In genomic region chr16:1984347-1985225, GRCh38 we compare ENCODE assay signal across 8 cellular contexts. TPM values are rescaled to one million over a fixed set of nuclear protein-coding genes. Genes with fewer than 3 reads are reported as not detected.
A peak's percentile ranks its signal among the peaks of the same experiment; 100 is the strongest.
DNase-seq lines count a peak whose midpoint lies in the region; ATAC-seq and TF ChIP-seq lines count a peak whose summit lies in the region.

No MANE protein-coding gene starts in this region.

- peaks cover 36% of the 10 kb centered on the region for H3K27me3 Mint-ChIP-seq in activated CD4-positive, alpha-beta memory T cell treated with anti-CD3 and anti-CD28 coated beads for 36 hours

- peaks cover 58% of the 10 kb centered on the region for H3K27me3 ChIP-seq in left ventricle myocardium inferior (ENCODE audit: low read depth)
- H3K27me3 ChIP-seq in skeletal muscle satellite cell (ENCODE audit: control insufficient read depth, insufficient read depth, low read length) = peaks cover 42% of the 10 kb centered on the region

- peaks cover 21% of the 10 kb centered on the region for H3K36me3 ChIP-seq in left ventricle myocardium inferior
- H3K36me3 ChIP-seq in skeletal muscle satellite cell (ENCODE audit: insufficient read depth, low read length) = peaks cover 14% of the 10 kb centered on the region

- peaks cover 15% of the 10 kb centered on the region for H3K4me1 Mint-ChIP-seq in activated CD4-positive, alpha-beta memory T cell treated with anti-CD3 and anti-CD28 coated beads for 36 hours (ENCODE audit: low read depth)

- H3K4me3 Mint-ChIP-seq in activated CD4-positive, alpha-beta memory T cell treated with anti-CD3 and anti-CD28 coated beads for 36 hours = peak overlapping the region; percentile 81

- POLR2A ChIA-PET in activated CD4-positive, alpha-beta memory T cell treated with anti-CD3 and anti-CD28 coated beads for 36 hours (lab: Charles Lee) = interaction anchor here (1.6 to 3.6 kb wide), 3 partner anchors 20 to 23 kb away, joined by 5 to 22 read pairs (median 8); partner anchors contain the start of gene RPS2

- H3K27ac Mint-ChIP-seq in activated CD4-positive, alpha-beta memory T cell treated with anti-CD3 and anti-CD28 coated beads for 36 hours = peak overlapping the region; percentile 58

- peaks cover 4% of the 10 kb centered on the region for H3K36me3 Mint-ChIP-seq in activated CD4-positive, alpha-beta memory T cell treated with anti-CD3 and anti-CD28 coated beads for 36 hours

- H3K4me2 ChIP-seq in skeletal muscle satellite cell (ENCODE audit: low read length) = peak overlapping the region; percentile 96

- DNase-seq in GM12864 (ENCODE audit: low read depth) (no peak), left ventricle myocardium inferior (no peak), NCI-H1092 treated with DMSO at 0.1 percent for 48 hours (lab: John Stamatoyannopoulos, UW) (no peak), epidermal melanocyte (ENCODE audit: insufficient read length, low spot score) (no peak)
- DNase-seq in activated CD4-positive, alpha-beta memory T cell treated with anti-CD3 and anti-CD28 coated beads for 36 hours = no peak
- no peak for DNase-seq in activated CD4-positive, alpha-beta T cell treated with anti-CD3 and anti-CD28 coated beads, Interleukin-2, amount 50 U/mL, for 4 hours

- intact Hi-C loops in activated CD4-positive, alpha-beta memory T cell treated with anti-CD3 and anti-CD28 coated beads for 36 hours (cut with micrococcal nuclease) = loop anchor here (1.0 kb wide), 1 partner anchor 8 kb away; no protein-coding TSS in a partner anchor
- intact Hi-C loops in left ventricle myocardium inferior (cut with micrococcal nuclease) = no loop called here

- H3K9ac ChIP-seq in skeletal muscle satellite cell (ENCODE audit: low read depth, low read length) = peak overlapping the region; percentile 85

- H3K9me3 ChIP-seq in left ventricle myocardium inferior (replicated peaks) = no peaks in the 10 kb centered on the region
- H3K9me3 ChIP-seq in skeletal muscle satellite cell (replicated peaks; ENCODE audit: low read length) = no peaks in the 10 kb centered on the region

- CTCF ChIA-PET in activated CD4-positive, alpha-beta memory T cell treated with anti-CD3 and anti-CD28 coated beads for 36 hours (lab: Charles Lee) = interaction anchor here (0.6 to 2.4 kb wide), 3 partner anchors 19 to 24 kb away, joined by 3 to 15 read pairs (median 3); partner anchors contain the start of gene RPS2

- peak; percentile 14 for ATAC-seq in HG02759 (IDR thresholded peaks at IDR 0.05; ENCODE audit: unreplicated experiment)

- no peak for TF ChIP-seq CTCF in GM12864 (IDR thresholded peaks at IDR 0.05; ENCODE audit: low read depth, low read length, missing control alignments)
- no peak for TF ChIP-seq CTCF in left ventricle myocardium inferior (IDR thresholded peaks at IDR 0.05; ENCODE audit: borderline replicate concordance)

- H3K4me3 ChIP-seq in GM12864 (ENCODE audit: low read depth, low read length) = peak overlapping the region; percentile 66
- H3K4me3 ChIP-seq in left ventricle myocardium inferior = peak overlapping the region; percentile 88
- H3K4me3 ChIP-seq in skeletal muscle satellite cell (ENCODE audit: low read length) = peak overlapping the region; percentile 87

- H3K9me3 Mint-ChIP-seq in activated CD4-positive, alpha-beta memory T cell treated with anti-CD3 and anti-CD28 coated beads for 36 hours = no peaks in the 10 kb centered on the region

- peak overlapping the region; percentile 88 for H3K27ac ChIP-seq in left ventricle myocardium inferior (replicated peaks)

- peaks cover 45% of the 10 kb centered on the region for H3K4me1 ChIP-seq in left ventricle myocardium inferior
- H3K4me1 ChIP-seq in skeletal muscle satellite cell (ENCODE audit: control insufficient read depth, insufficient read depth, low read length) = peaks cover 22% of the 10 kb centered on the region

RNA-seq across cellular contexts. Expression of gene GFER, which starts 0.6 kb away (rescaled TPM):
- 10 to 100 TPM; 34.4 to 37.5 TPM for total RNA-seq in activated CD4-positive, alpha-beta memory T cell treated with anti-CD3 and anti-CD28 coated beads for 36 hours
- total RNA-seq in left ventricle myocardium inferior = 23.3 TPM
- total RNA-seq in skeletal muscle satellite cell (2012; rRNA removed) = 10.1 and 13.1 TPM in 2 replicates

RNA-seq across cellular contexts. Expression of gene NOXO1, which starts 3.3 kb away (rescaled TPM):
- total RNA-seq in activated CD4-positive, alpha-beta memory T cell treated with anti-CD3 and anti-CD28 coated beads for 36 hours = not detected
- total RNA-seq in left ventricle myocardium inferior = not detected
- not detected in 2 replicates for total RNA-seq in skeletal muscle satellite cell (2012; rRNA removed)

RNA-seq across cellular contexts. Expression of gene SYNGR3, which starts 5.2 kb away (rescaled TPM):
- total RNA-seq in activated CD4-positive, alpha-beta memory T cell treated with anti-CD3 and anti-CD28 coated beads for 36 hours = 10 to 100 TPM; 11.9 to 12.4 TPM
- total RNA-seq in left ventricle myocardium inferior = 0.38 TPM
- total RNA-seq in skeletal muscle satellite cell (2012; rRNA removed) = 0.66 and 1.8 TPM in 2 replicates

RNA-seq across cellular contexts. Expression of gene TBL3, which starts 12.7 kb away (rescaled TPM):
- 10 to 100 TPM; 45.7 to 47.3 TPM for total RNA-seq in activated CD4-positive, alpha-beta memory T cell treated with anti-CD3 and anti-CD28 coated beads for 36 hours
- 22.6 TPM for total RNA-seq in left ventricle myocardium inferior
- total RNA-seq in skeletal muscle satellite cell (2012; rRNA removed) = 45.9 and 58.6 TPM in 2 replicates

RNA-seq across cellular contexts. Expression of gene RNF151, which starts 17.9 kb away (rescaled TPM):
- total RNA-seq in activated CD4-positive, alpha-beta memory T cell treated with anti-CD3 and anti-CD28 coated beads for 36 hours = not detected
- total RNA-seq in left ventricle myocardium inferior = not detected
- total RNA-seq in skeletal muscle satellite cell (2012; rRNA removed) = not detected in 2 replicates
